13 cellular contexts compared by ENCODE assay signal in genomic region chr15:61974759-61975158, GRCh38.
DNase-seq lines count a peak whose midpoint lies in the region; ATAC-seq and TF ChIP-seq lines count a peak whose summit lies in the region.
"Had no signal": no experiment of that assay in that cellular context is flagged by ENCODE, and none has a peak within 500 bp of the region (broad histone marks: within the 10 kb centered on the region; RNA-seq: fewer than 3 reads in every experiment).

No MANE protein-coding gene starts in this region.

- H3K27me3 Mint-ChIP-seq in activated naive CD4-positive, alpha-beta T cell treated with anti-CD3 and anti-CD28 coated beads, Interleukin-2, amount 50 U/mL, for 24 hours, result no peaks in the 10 kb centered on the region
- H3K27me3 Mint-ChIP-seq in T-helper 17 cell (no peaks in the 10 kb centered on the region), progenitor cell of endocrine pancreas (no peaks in the 10 kb centered on the region)
- H3K27me3 Mint-ChIP-seq in activated CD8-positive, alpha-beta memory T cell treated with anti-CD3 and anti-CD28 coated beads, Interleukin-2, amount 10 ng/mL, durations not matched to agents 7 days and 5 days, result no peaks in the 10 kb centered on the region

- H3K36me3 Mint-ChIP-seq in activated naive CD4-positive, alpha-beta T cell treated with anti-CD3 and anti-CD28 coated beads, Interleukin-2, amount 50 U/mL, for 24 hours, result peaks cover 20% of the 10 kb centered on the region
- H3K36me3 Mint-ChIP-seq in T-helper 17 cell (ENCODE audit: low read depth), result peaks cover 11% of the 10 kb centered on the region
- peaks cover 16% of the 10 kb centered on the region for H3K36me3 Mint-ChIP-seq in progenitor cell of endocrine pancreas (ENCODE audit: insufficient read depth)
- peaks cover 51% of the 10 kb centered on the region for H3K36me3 Mint-ChIP-seq in activated CD8-positive, alpha-beta memory T cell treated with anti-CD3 and anti-CD28 coated beads, Interleukin-2, amount 10 ng/mL, durations not matched to agents 7 days and 5 days

- peak overlapping the region; percentile 20 for H3K27ac Mint-ChIP-seq in activated naive CD4-positive, alpha-beta T cell treated with anti-CD3 and anti-CD28 coated beads, Interleukin-2, amount 50 U/mL, for 24 hours
- H3K27ac Mint-ChIP-seq in T-helper 17 cell (peak overlapping the region; percentile 74), progenitor cell of endocrine pancreas (peak overlapping the region; percentile 6)
- no peak overlapping the region for H3K27ac Mint-ChIP-seq in activated CD8-positive, alpha-beta memory T cell treated with anti-CD3 and anti-CD28 coated beads, Interleukin-2, amount 10 ng/mL, durations not matched to agents 7 days and 5 days

- H3K4me3 Mint-ChIP-seq in activated naive CD4-positive, alpha-beta T cell treated with anti-CD3 and anti-CD28 coated beads, Interleukin-2, amount 50 U/mL, for 24 hours, result no peak overlapping the region
- H3K4me3 Mint-ChIP-seq in T-helper 17 cell (no peak overlapping the region), progenitor cell of endocrine pancreas (ENCODE audit: low read depth) (no peak overlapping the region)
- H3K4me3 Mint-ChIP-seq in activated CD8-positive, alpha-beta memory T cell treated with anti-CD3 and anti-CD28 coated beads, Interleukin-2, amount 10 ng/mL, durations not matched to agents 7 days and 5 days, result no peak overlapping the region

- DNase-seq in activated naive CD4-positive, alpha-beta T cell treated with anti-CD3 and anti-CD28 coated beads, Interleukin-2, amount 50 U/mL, for 16 hours, result no peak
- peak; percentile 45 for DNase-seq in NCI-H2029 treated with DMSO at 0.1 percent for 48 hours (lab: John Stamatoyannopoulos, UW)
- DNase-seq in T-helper 17 cell, result no peak
- DNase-seq in progenitor cell of endocrine pancreas (ENCODE audit: low spot score, unreplicated experiment), result no peak
- DNase-seq in Kasumi-1 (lab: John Stamatoyannopoulos, UW), result no peak
- DNase-seq in activated CD8-positive, alpha-beta memory T cell treated with anti-CD3 and anti-CD28 coated beads, Interleukin-2, amount 10 ng/mL, durations not matched to agents 7 days and 5 days, result no peak
- DNase-seq: esophagus squamous epithelium, GDM1, left lung, pancreas, trophoblast cell had no signal

- H3K9me3 ChIP-seq in T-helper 17 cell (ENCODE audit: control insufficient read depth, low read length, poor library complexity, severe bottlenecking), result no peaks in the 10 kb centered on the region
- H3K9me3 ChIP-seq: esophagus squamous epithelium, left lung, pancreas had no signal

- no peak for ATAC-seq in T-helper 17 cell
- ATAC-seq in HG02884 (IDR thresholded peaks at IDR 0.05; ENCODE audit: unreplicated experiment), result no peak
- ATAC-seq in activated CD8-positive, alpha-beta memory T cell treated with anti-CD3 and anti-CD28 coated beads, Interleukin-2, amount 10 ng/mL, durations not matched to agents 7 days and 5 days, result no peak
- ATAC-seq: left lung had no signal

- H3K4me1 Mint-ChIP-seq in activated naive CD4-positive, alpha-beta T cell treated with anti-CD3 and anti-CD28 coated beads, Interleukin-2, amount 50 U/mL, for 24 hours, result peaks cover 17% of the 10 kb centered on the region
- peaks cover 18% of the 10 kb centered on the region for H3K4me1 Mint-ChIP-seq in T-helper 17 cell
- no peaks in the 10 kb centered on the region for H3K4me1 Mint-ChIP-seq in progenitor cell of endocrine pancreas (ENCODE audit: low read depth)
- H3K4me1 Mint-ChIP-seq in activated CD8-positive, alpha-beta memory T cell treated with anti-CD3 and anti-CD28 coated beads, Interleukin-2, amount 10 ng/mL, durations not matched to agents 7 days and 5 days, result peaks cover 10% of the 10 kb centered on the region

- no peaks in the 10 kb centered on the region for H3K9me3 Mint-ChIP-seq in activated naive CD4-positive, alpha-beta T cell treated with anti-CD3 and anti-CD28 coated beads, Interleukin-2, amount 50 U/mL, for 24 hours
- H3K9me3 Mint-ChIP-seq in progenitor cell of endocrine pancreas (ENCODE audit: low read depth), result no peaks in the 10 kb centered on the region
- no peaks in the 10 kb centered on the region for H3K9me3 Mint-ChIP-seq in activated CD8-positive, alpha-beta memory T cell treated with anti-CD3 and anti-CD28 coated beads, Interleukin-2, amount 10 ng/mL, durations not matched to agents 7 days and 5 days (ENCODE audit: low read depth)

- no peak for TF ChIP-seq CTCF in progenitor cell of endocrine pancreas (IDR thresholded peaks at IDR 0.05; ENCODE audit: unreplicated experiment)

- CTCF ChIA-PET in activated CD8-positive, alpha-beta memory T cell treated with anti-CD3 and anti-CD28 coated beads, Interleukin-2, amount 10 ng/mL, durations not matched to agents 7 days and 5 days (lab: Charles Lee), result interaction anchor here (1.0 kb wide), 1 partner anchor 9 kb away, joined by 6 read pairs; no protein-coding TSS in a partner anchor
